Comparison of ENCODE assay signal across 1 cellular context in genomic region chr1:244969355-244970235, GRCh38.
TF ChIP-seq lines count a peak whose summit lies in the region.

No MANE protein-coding gene starts in this region.

TF ChIP-seq in HepG2, 621 proteins besides CTCF, POLR2A, EP300 and RAD21 (continued from another document and continues in another):
- TF ChIP-seq ZNF276 (CRISPR knock-in tag; IDR thresholded peaks at IDR 0.05; ENCODE audit: low read depth) (no peak; the same call in 1 of the 2 replicates), ZBTB2 (CRISPR knock-in tag; IDR thresholded peaks at IDR 0.05; ENCODE audit: low read depth) (peak; percentile 39; the same call in 1 of the 2 replicates), CENPT (CRISPR knock-in tag; IDR thresholded peaks at IDR 0.05; ENCODE audit: low read depth) (no peak), ZBTB10 (CRISPR knock-in tag; IDR thresholded peaks at IDR 0.05; ENCODE audit: borderline replicate concordance) (no peak; the same call in 1 of the 2 replicates), ATM (IDR thresholded peaks at IDR 0.05; ENCODE audit: borderline replicate concordance) (no peak), ELF4 (CRISPR knock-in tag; IDR thresholded peaks at IDR 0.05; ENCODE audit: borderline replicate concordance) (no peak), ZBTB44 (CRISPR knock-in tag; IDR thresholded peaks at IDR 0.05) (no peak), ZNF713 (CRISPR knock-in tag; IDR thresholded peaks at IDR 0.05) (0 out of 2 replicates have a peak, but pooled peaks have one; percentile 37), NONO (IDR thresholded peaks at IDR 0.05) (no peak), NONO (CRISPR knock-in tag; conservative IDR thresholded peaks at IDR 0.05) (peak; percentile 91), GRHL1 (CRISPR knock-in tag; conservative IDR thresholded peaks at IDR 0.05) (no peak), PREB (CRISPR knock-in tag; IDR thresholded peaks at IDR 0.05) (no peak), ZBTB14 (CRISPR knock-in tag; IDR thresholded peaks at IDR 0.05) (peak; percentile 42; the same call in 1 of the 2 replicates), RAD51 (IDR thresholded peaks at IDR 0.05; ENCODE audit: borderline replicate concordance) (no peak), SP1 (IDR thresholded peaks at IDR 0.05) (no peak), SP1 (CRISPR knock-in tag; IDR thresholded peaks at IDR 0.05) (no peak), ESRRA (CRISPR knock-in tag; IDR thresholded peaks at IDR 0.05; ENCODE audit: low read depth) (0 out of 2 replicates have a peak, but pooled peaks have one; percentile 22), CEBPG (CRISPR knock-in tag; IDR thresholded peaks at IDR 0.05) (peak; percentile 66; the same call in 1 of the 2 replicates), ZBED4 (CRISPR knock-in tag; IDR thresholded peaks at IDR 0.05; ENCODE audit: borderline replicate concordance) (0 out of 2 replicates have a peak, but pooled peaks have one; percentile 7), TP53 (CRISPR knock-in tag; conservative IDR thresholded peaks at IDR 0.05) (no peak), ZNF672 (CRISPR knock-in tag; IDR thresholded peaks at IDR 0.05) (no peak), NFATC3 (CRISPR knock-in tag; IDR thresholded peaks at IDR 0.05) (0 out of 2 replicates have a peak, but pooled peaks have one; percentile 46), PRMT3 (CRISPR knock-in tag; IDR thresholded peaks at IDR 0.05; ENCODE audit: borderline replicate concordance, low read depth) (no peak), BATF2 (CRISPR knock-in tag; IDR thresholded peaks at IDR 0.05) (peak; percentile 26; the same call in 1 of the 2 replicates), PLRG1 (conservative IDR thresholded peaks at IDR 0.05) (no peak), NFYC (CRISPR knock-in tag; IDR thresholded peaks at IDR 0.05) (no peak), ZNF234 (CRISPR knock-in tag; conservative IDR thresholded peaks at IDR 0.05) (no peak), ZNF224 (CRISPR knock-in tag; IDR thresholded peaks at IDR 0.05) (no peak), REST (IDR thresholded peaks at IDR 0.05; ENCODE audit: borderline replicate concordance in 1 of 2, low read depth in 1 of 2, low read length in 2 of 2) (no peak; a peak in 1 of 4 replicates), RFX1 (IDR thresholded peaks at IDR 0.05) (peak; percentile 90), ARID3A (IDR thresholded peaks at IDR 0.05; ENCODE audit: low read depth, low read length) (no peak; the same call in 1 of the 2 replicates)
